21 cellular contexts compared by ENCODE assay signal in the genomic region with DNA sequence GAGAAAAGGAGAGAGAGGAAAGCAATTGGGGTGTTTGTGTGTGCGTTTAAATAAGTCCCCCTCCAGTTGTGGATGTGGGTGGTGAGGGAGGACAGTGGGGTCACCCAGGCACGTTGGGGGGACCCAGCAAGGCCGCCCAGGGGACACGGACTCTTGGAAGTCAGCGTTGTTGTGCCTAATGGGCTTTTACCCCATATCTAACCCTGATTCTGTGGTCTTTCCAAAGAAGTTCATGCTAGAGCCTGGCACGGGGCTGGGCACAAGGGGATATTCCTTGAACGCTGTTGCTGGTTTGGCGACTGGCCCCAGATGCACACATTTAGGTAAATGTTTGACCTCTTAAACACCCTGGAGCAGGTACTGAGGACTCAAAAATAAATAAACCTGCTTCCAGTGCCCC.
DNase-seq lines count a peak whose midpoint lies in the region; ATAC-seq and TF ChIP-seq lines count a peak whose summit lies in the region.
"Had no signal": no experiment of that assay in that cellular context is flagged by ENCODE, and none has a peak within 500 bp of the region (broad histone marks: within the 10 kb centered on the region; RNA-seq: fewer than 3 reads in every experiment).

No MANE protein-coding gene starts in this region.

- peak; percentile 11 for DNase-seq in activated CD8-positive, alpha-beta memory T cell treated with anti-CD3 and anti-CD28 coated beads for 24 hours
- no peak for DNase-seq in activated CD8-positive, alpha-beta memory T cell treated with anti-CD3 and anti-CD28 coated beads, Interleukin-2, amount 10 ng/mL, durations not matched to agents 7 days and 5 days
- DNase-seq in WERI-Rb-1: no peak
- peak; percentile 90 for DNase-seq in esophagus muscularis mucosa (ENCODE audit: extremely low spot score)
- no peak for DNase-seq in NCI-H2029 (lab: John Stamatoyannopoulos, UW)
- DNase-seq in stimulated activated CD4-positive, alpha-beta T cell treated with anti-CD3 and anti-CD28 coated beads, Interleukin-2, amount 100 ng/mL, for 24 hours: no peak
- DNase-seq: CD4-positive, CD25-positive, alpha-beta regulatory T cell; CD8-positive, alpha-beta T cell; DMS 273 treated with DMSO at 0.1 percent for 48 hours; DMS79; EL; GDM1; H9 had no signal

- H3K27me3 ChIP-seq in WERI-Rb-1 (ENCODE audit: insufficient read depth, low read depth, severe bottlenecking): no peaks in the 10 kb centered on the region
- peaks cover 0 to 30% (median 0%) of the 10 kb centered on the region in 4 donors for H3K27me3 ChIP-seq in esophagus muscularis mucosa
- H3K27me3 ChIP-seq: BLaER1 had no signal

- H3K4me3 ChIP-seq in WERI-Rb-1 (ENCODE audit: low read depth, low read length) (no peak overlapping the region), esophagus muscularis mucosa (no peak overlapping the region)
- H3K4me3 ChIP-seq: BLaER1, GM12878, GM23338 had no signal

- no peaks in the 10 kb centered on the region for H3K9me3 ChIP-seq in WERI-Rb-1 (ENCODE audit: severe bottlenecking)
- H3K9me3 ChIP-seq in esophagus muscularis mucosa: no peaks in the 10 kb centered on the region
- H3K9me3 ChIP-seq: BLaER1 had no signal

- peaks cover 3% of the 10 kb centered on the region for H3K36me3 Mint-ChIP-seq in activated CD8-positive, alpha-beta memory T cell treated with anti-CD3 and anti-CD28 coated beads, Interleukin-2, amount 10 ng/mL, durations not matched to agents 7 days and 5 days
- H3K36me3 Mint-ChIP-seq: CD4-positive, CD25-positive, alpha-beta regulatory T cell; CD8-positive, alpha-beta T cell had no signal

- no peak for TF ChIP-seq EP300 in esophagus muscularis mucosa (IDR thresholded peaks at IDR 0.05)

- CTCF ChIA-PET in activated CD8-positive, alpha-beta memory T cell treated with anti-CD3 and anti-CD28 coated beads, Interleukin-2, amount 10 ng/mL, durations not matched to agents 7 days and 5 days (lab: Charles Lee): interaction anchor here (1.1 kb wide), 1 partner anchor 364 kb away, joined by 3 read pairs; no protein-coding TSS in a partner anchor

- no peak overlapping the region for H3K27ac Mint-ChIP-seq in activated CD8-positive, alpha-beta memory T cell treated with anti-CD3 and anti-CD28 coated beads, Interleukin-2, amount 10 ng/mL, durations not matched to agents 7 days and 5 days
- H3K27ac Mint-ChIP-seq: B cell; CD4-positive, CD25-positive, alpha-beta regulatory T cell; CD8-positive, alpha-beta T cell; GM23338 had no signal

- intact Hi-C loops in esophagus muscularis mucosa (cut with DNase I): no loop called here

- H3K27ac ChIP-seq in WERI-Rb-1: peak overlapping the region; percentile 79
- no peak overlapping the region for H3K27ac ChIP-seq in esophagus muscularis mucosa (replicated peaks in 1 of 4)
- H3K27ac ChIP-seq: 22Rv1, BLaER1, C4-2B had no signal

- no peak overlapping the region for H3K4me3 Mint-ChIP-seq in activated CD8-positive, alpha-beta memory T cell treated with anti-CD3 and anti-CD28 coated beads, Interleukin-2, amount 10 ng/mL, durations not matched to agents 7 days and 5 days
- H3K4me3 Mint-ChIP-seq: B cell; CD4-positive, CD25-positive, alpha-beta regulatory T cell; CD8-positive, alpha-beta T cell; GM23338; H9 had no signal

- WGBS in esophagus muscularis mucosa: 78% methylated on average over 8 of the region's 8 CpGs

- peaks cover 11% of the 10 kb centered on the region for H3K4me1 Mint-ChIP-seq in activated CD8-positive, alpha-beta memory T cell treated with anti-CD3 and anti-CD28 coated beads, Interleukin-2, amount 10 ng/mL, durations not matched to agents 7 days and 5 days
- H3K4me1 Mint-ChIP-seq: B cell, GM23338 had no signal

- TF ChIP-seq POLR2A in esophagus muscularis mucosa (IDR thresholded peaks at IDR 0.05; ENCODE audit: low read depth): no peak

- TF ChIP-seq CTCF in WERI-Rb-1 (IDR thresholded peaks at IDR 0.05; ENCODE audit: low read depth, low read length): no peak
- TF ChIP-seq CTCF in esophagus muscularis mucosa (IDR thresholded peaks at IDR 0.05): no peak

- no peaks in the 10 kb centered on the region for H3K9me3 Mint-ChIP-seq in activated CD8-positive, alpha-beta memory T cell treated with anti-CD3 and anti-CD28 coated beads, Interleukin-2, amount 10 ng/mL, durations not matched to agents 7 days and 5 days (ENCODE audit: low read depth)
- H3K9me3 Mint-ChIP-seq: CD8-positive, alpha-beta T cell; GM23338; H9 had no signal

- H3K27me3 Mint-ChIP-seq in activated CD8-positive, alpha-beta memory T cell treated with anti-CD3 and anti-CD28 coated beads, Interleukin-2, amount 10 ng/mL, durations not matched to agents 7 days and 5 days: peaks cover 19% of the 10 kb centered on the region
- H3K27me3 Mint-ChIP-seq: CD4-positive, CD25-positive, alpha-beta regulatory T cell had no signal

- H3K36me3 ChIP-seq in WERI-Rb-1 (no peaks in the 10 kb centered on the region), esophagus muscularis mucosa (no peaks in the 10 kb centered on the region)
- H3K36me3 ChIP-seq: BLaER1 had no signal

- ATAC-seq in activated CD8-positive, alpha-beta memory T cell treated with anti-CD3 and anti-CD28 coated beads, Interleukin-2, amount 10 ng/mL, durations not matched to agents 7 days and 5 days: no peak
- ATAC-seq in GM19395 (IDR thresholded peaks at IDR 0.05; ENCODE audit: unreplicated experiment): no peak
- ATAC-seq: CD8-positive, alpha-beta T cell; GM12878; GM23338; HCT116 had no signal

- no peaks in the 10 kb centered on the region for H3K4me1 ChIP-seq in esophagus muscularis mucosa
- H3K4me1 ChIP-seq: BLaER1 had no signal

Comparison
In these comparisons a context has a peak if more than half of its experiments do, and no peak if none do; other contexts are left out.
1. DNase-seq: peak in activated CD8-positive, alpha-beta memory T cell treated with anti-CD3 and anti-CD28 coated beads for 24 hours (single experiment) and esophagus muscularis mucosa (single experiment); none in activated CD8-positive, alpha-beta memory T cell treated with anti-CD3 and anti-CD28 coated beads, Interleukin-2, amount 10 ng/mL, durations not matched to agents 7 days and 5 days (single experiment), WERI-Rb-1 (single experiment), NCI-H2029 (single experiment) and stimulated activated CD4-positive, alpha-beta T cell treated with anti-CD3 and anti-CD28 coated beads, Interleukin-2, amount 100 ng/mL, for 24 hours (0 of 2).